In the genomic region with DNA sequence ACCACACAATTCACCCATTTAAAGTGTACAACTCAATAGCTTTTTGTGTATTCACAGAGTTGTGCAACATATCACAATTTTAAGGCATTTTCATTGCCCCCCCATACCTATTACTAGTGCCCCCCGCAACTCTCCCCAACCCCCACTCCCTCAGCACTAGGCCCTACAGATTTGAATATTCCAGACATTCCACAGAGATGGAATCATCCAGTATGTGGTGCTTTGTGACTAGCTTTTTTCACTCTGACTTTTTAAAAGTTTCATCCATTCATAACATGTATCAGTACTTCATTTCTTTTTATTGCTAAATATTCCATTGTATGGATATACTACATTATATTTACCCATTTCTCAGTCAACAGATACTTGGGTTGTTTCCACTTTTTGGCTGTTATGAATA, we compare ENCODE assay signal across 26 cellular contexts.
DNase-seq lines count a peak whose midpoint lies in the region; ATAC-seq and TF ChIP-seq lines count a peak whose summit lies in the region.
"Had no signal": no experiment of that assay in that cellular context is flagged by ENCODE, and none has a peak within 500 bp of the region (broad histone marks: within the 10 kb centered on the region; RNA-seq: fewer than 3 reads in every experiment).

No MANE protein-coding gene starts in this region.

- no peak for TF ChIP-seq EP300 in upper lobe of left lung (IDR thresholded peaks at IDR 0.05)

- H3K27ac Mint-ChIP-seq in HFFc6 (peak overlapping the region; percentile 16; the same call in 1 of the 2 replicates), chondrocyte (ENCODE audit: unreplicated experiment) (peak overlapping the region; percentile 39)
- H3K27ac Mint-ChIP-seq in CD8-positive, alpha-beta T cell = no peak overlapping the region
- H3K27ac Mint-ChIP-seq: activated naive CD8-positive, alpha-beta T cell treated with anti-CD3 and anti-CD28 coated beads, Interleukin-2, amount 50 U/mL, for 24 hours had no signal

- H3K36me3 Mint-ChIP-seq in HFFc6 (ENCODE audit: low read depth) (no peaks in the 10 kb centered on the region; the same call in 1 of the 2 replicates), chondrocyte (ENCODE audit: low read depth) (no peaks in the 10 kb centered on the region)
- no peaks in the 10 kb centered on the region for H3K36me3 Mint-ChIP-seq in CD8-positive, alpha-beta T cell

- no peaks in the 10 kb centered on the region for H3K36me3 ChIP-seq in CD8-positive, alpha-beta T cell (ENCODE audit: insufficient read depth, low read length)
- no peaks in the 10 kb centered on the region for H3K36me3 ChIP-seq in upper lobe of left lung
- H3K36me3 ChIP-seq: colonic mucosa had no signal

- no peaks in the 10 kb centered on the region for H3K9me3 ChIP-seq in CD8-positive, alpha-beta T cell (ENCODE audit: low read length)
- H3K9me3 ChIP-seq in upper lobe of left lung = no peaks in the 10 kb centered on the region
- H3K9me3 ChIP-seq: BLaER1 treated with 17β-estradiol and CSF1 and Interleukin-3, amounts not matched to agents 10 nM and 100 nM; colonic mucosa had no signal

- peaks cover 30% of the 10 kb centered on the region for H3K4me1 ChIP-seq in CD8-positive, alpha-beta T cell (ENCODE audit: insufficient read depth, low read length)
- H3K4me1 ChIP-seq in upper lobe of left lung = peaks cover 17 to 26% (median 21%) of the 10 kb centered on the region in 4 donors
- H3K4me1 ChIP-seq: colonic mucosa had no signal

- TF ChIP-seq POLR2A in upper lobe of left lung (IDR thresholded peaks at IDR 0.05) = no peak

- ATAC-seq in GM21515 (IDR thresholded peaks at IDR 0.05; ENCODE audit: unreplicated experiment) (no peak), upper lobe of left lung (ENCODE audit: low FRiP score in 2 of 2) (no peak)
- ATAC-seq in CD8-positive, alpha-beta T cell = no peak
- ATAC-seq: activated naive CD8-positive, alpha-beta T cell treated with anti-CD3 and anti-CD28 coated beads, Interleukin-2, amount 50 U/mL, for 24 hours; left lobe of liver had no signal

- 91 to 100% methylated on average over 1 of the region's 1 CpG for WGBS in upper lobe of left lung, 2 donors

- in situ Hi-C loops in ACHN (cut with HindIII; ENCODE audit: low pct_ligation_motif_present, low pct_unique_long_range_greater_than_20kb, low sequenced_read_pairs) = no loop called here

- CTCF ChIA-PET in CD8-positive, alpha-beta T cell (lab: Charles Lee) = no interaction called here

- no peak overlapping the region for H3K27ac ChIP-seq in CD8-positive, alpha-beta T cell (ENCODE audit: low read depth, low read length)
- no peak overlapping the region for H3K27ac ChIP-seq in upper lobe of left lung
- H3K27ac ChIP-seq: BLaER1 treated with 17β-estradiol and CSF1 and Interleukin-3, amounts not matched to agents 10 nM and 100 nM; colonic mucosa had no signal

- POLR2A ChIA-PET in CD8-positive, alpha-beta T cell (lab: Charles Lee) = no interaction called here

- H3K27me3 ChIP-seq in CD8-positive, alpha-beta T cell (ENCODE audit: insufficient read depth, low read length) = no peaks in the 10 kb centered on the region
- no peaks in the 10 kb centered on the region for H3K27me3 ChIP-seq in upper lobe of left lung
- H3K27me3 ChIP-seq: BLaER1 treated with 17β-estradiol and CSF1 and Interleukin-3, amounts not matched to agents 10 nM and 100 nM; colonic mucosa had no signal

- H3K4me3 Mint-ChIP-seq in HFFc6 (no peak overlapping the region; the same call in 1 of the 2 replicates), chondrocyte (ENCODE audit: unreplicated experiment) (no peak overlapping the region)
- no peak overlapping the region for H3K4me3 Mint-ChIP-seq in CD8-positive, alpha-beta T cell
- H3K4me3 Mint-ChIP-seq: activated naive CD8-positive, alpha-beta T cell treated with anti-CD3 and anti-CD28 coated beads, Interleukin-2, amount 50 U/mL, for 24 hours; naive B cell; T-helper 1 cell treated with Interleukin-12 subunit alpha and Interleukin-12 subunit beta and Interleukin-4 antibody, amounts not matched to agents 30 μg/mL and 1 μg/mL, for 36 hours had no signal

- TF ChIP-seq CTCF in HFFc6 (IDR thresholded peaks at IDR 0.05) (no peak), chondrocyte (IDR thresholded peaks at IDR 0.05) (no peak), upper lobe of left lung (IDR thresholded peaks at IDR 0.05) (no peak)
- no peak for TF ChIP-seq CTCF in CD8-positive, alpha-beta T cell (IDR thresholded peaks at IDR 0.05)

- intact Hi-C loops in CD8-positive, alpha-beta T cell (cut with DNase I, micrococcal nuclease) = no loop called here

- no peak overlapping the region for H3K4me3 ChIP-seq in CD8-positive, alpha-beta T cell (ENCODE audit: low read depth, low read length)
- no peak overlapping the region for H3K4me3 ChIP-seq in upper lobe of left lung
- H3K4me3 ChIP-seq: BLaER1 treated with 17β-estradiol and CSF1 and Interleukin-3, amounts not matched to agents 10 nM and 100 nM; colonic mucosa had no signal

- H3K4me1 Mint-ChIP-seq in HFFc6 (ENCODE audit: low read depth) (peaks cover 74% of the 10 kb centered on the region), chondrocyte (ENCODE audit: low read depth) (peaks cover 58% of the 10 kb centered on the region)
- H3K4me1 Mint-ChIP-seq in CD8-positive, alpha-beta T cell (ENCODE audit: low read depth) = peaks cover 37% of the 10 kb centered on the region
- H3K4me1 Mint-ChIP-seq: naive B cell had no signal

- DNase-seq in ACHN (peak; percentile 43), HFFc6 (no peak), chondrocyte (ENCODE audit: low spot score) (no peak), kidney tubule cell (ENCODE audit: low spot score) (peak; percentile 45), NOMO-1 (lab: John Stamatoyannopoulos, UW; ENCODE audit: unreplicated experiment in 2 of 2) (no peak), upper lobe of left lung (no peak)
- DNase-seq in CD8-positive, alpha-beta T cell = no peak
- DNase-seq: activated CD8-positive, alpha-beta memory T cell treated with anti-CD3 and anti-CD28 coated beads for 24 hours; activated gamma-delta T cell; activated naive CD8-positive, alpha-beta T cell treated with anti-CD3 and anti-CD28 coated beads, Interleukin-2, amount 50 U/mL, for 24 hours; activated T-cell treated with anti-CD3 and anti-CD28 coated beads, Interleukin-2, amount 50 U/mL, for 1 hour; colonic mucosa; DMS79 treated with DMSO at 0.1 percent for 48 hours; KBM-7; mesenchymal stem cell; naive B cell; NCI-H1436 treated with DMSO at 0.1 percent for 48 hours; NCI-H526; occipital lobe; RPMI8226; small intestine; stimulated activated CD4-positive, alpha-beta T cell treated with anti-CD3 and anti-CD28 coated beads, Interleukin-2, amount 100 ng/mL, for 24 hours had no signal

- H3K27me3 Mint-ChIP-seq in HFFc6 (ENCODE audit: insufficient read depth) (no peaks in the 10 kb centered on the region; the same call in 1 of the 2 replicates), chondrocyte (ENCODE audit: low read depth) (no peaks in the 10 kb centered on the region)
- H3K27me3 Mint-ChIP-seq in CD8-positive, alpha-beta T cell (ENCODE audit: low read depth) = no peaks in the 10 kb centered on the region
- H3K27me3 Mint-ChIP-seq: activated naive CD8-positive, alpha-beta T cell treated with anti-CD3 and anti-CD28 coated beads, Interleukin-2, amount 50 U/mL, for 24 hours; naive B cell had no signal

- H3K9me3 Mint-ChIP-seq in HFFc6 = no peaks in the 10 kb centered on the region
- no peaks in the 10 kb centered on the region for H3K9me3 Mint-ChIP-seq in chondrocyte (ENCODE audit: low read depth)
- no peaks in the 10 kb centered on the region for H3K9me3 Mint-ChIP-seq in CD8-positive, alpha-beta T cell
- H3K9me3 Mint-ChIP-seq: activated naive CD8-positive, alpha-beta T cell treated with anti-CD3 and anti-CD28 coated beads, Interleukin-2, amount 50 U/mL, for 24 hours; naive B cell; T-helper 1 cell treated with Interleukin-12 subunit alpha and Interleukin-12 subunit beta and Interleukin-4 antibody, amounts not matched to agents 30 μg/mL and 1 μg/mL, for 36 hours had no signal

Comparison
In these comparisons a context has a peak if more than half of its experiments do, and no peak if none do; other contexts are left out.
1. DNase-seq: peak in ACHN (single experiment) and kidney tubule cell (single experiment); none in HFFc6 (single experiment), chondrocyte (single experiment), CD8-positive, alpha-beta T cell (0 of 7), NOMO-1 (0 of 2) and upper lobe of left lung (0 of 2).